12 cellular contexts compared by ENCODE assay signal in genomic region chr12:120447992-120448391, GRCh38. TPM values are rescaled to one million over a fixed set of nuclear protein-coding genes. Genes with fewer than 3 reads are reported as not detected.
A peak's percentile ranks its signal among the peaks of the same experiment; 100 is the strongest.
DNase-seq lines count a peak whose midpoint lies in the region; ATAC-seq, FAIRE-seq and TF ChIP-seq lines count a peak whose summit lies in the region.
"Had no signal": no experiment of that assay in that cellular context is flagged by ENCODE, and none has a peak within 500 bp of the region (broad histone marks: within the 10 kb centered on the region; RNA-seq: fewer than 3 reads in every experiment).

No MANE protein-coding gene starts in this region.

- H3K4me3 ChIP-seq in CD8-positive, alpha-beta T cell (ENCODE audit: low read depth, low read length) = no peak overlapping the region
- peak overlapping the region; percentile 86 for H3K4me3 ChIP-seq in HFF-Myc (replicated peaks; ENCODE audit: low read depth, low read length)

- H3K36me3 Mint-ChIP-seq in CD8-positive, alpha-beta T cell = peaks cover 37% of the 10 kb centered on the region
- peaks cover 56% of the 10 kb centered on the region for H3K36me3 Mint-ChIP-seq in activated T-helper 2 cell treated with anti-CD3 and anti-CD28 coated beads, Interferon-gamma antibody, Interleukin-2, Interleukin-4, amounts not matched to agents 10 μg/mL and 5 μg/mL and 100 μg/mL, durations not matched to agents 14 hours and 24 hours and 36 hours (ENCODE audit: low read depth)
- peaks cover 23% of the 10 kb centered on the region for H3K36me3 Mint-ChIP-seq in nephron (ENCODE audit: low read depth)

- TF ChIP-seq POLR2A in H54 (IDR thresholded peaks at IDR 0.05; ENCODE audit: low read depth, low read length) = no peak

- POLR2A ChIA-PET in CD8-positive, alpha-beta T cell (lab: Charles Lee) = interaction anchor here (0.7 to 0.9 kb wide), 2 partner anchors 20 to 48 kb away, joined by 3 to 4 read pairs; partner anchors contain the start of gene DYNLL1

- H3K9me3 Mint-ChIP-seq in CD8-positive, alpha-beta T cell = no peaks in the 10 kb centered on the region
- H3K9me3 Mint-ChIP-seq in activated T-helper 2 cell treated with anti-CD3 and anti-CD28 coated beads, Interferon-gamma antibody, Interleukin-2, Interleukin-4, amounts not matched to agents 10 μg/mL and 5 μg/mL and 100 μg/mL, durations not matched to agents 14 hours and 24 hours and 36 hours = no peaks in the 10 kb centered on the region
- no peaks in the 10 kb centered on the region for H3K9me3 Mint-ChIP-seq in nephron

- H3K4me1 Mint-ChIP-seq in CD8-positive, alpha-beta T cell (ENCODE audit: low read depth) = peaks cover 32% of the 10 kb centered on the region
- H3K4me1 Mint-ChIP-seq in activated T-helper 2 cell treated with anti-CD3 and anti-CD28 coated beads, Interferon-gamma antibody, Interleukin-2, Interleukin-4, amounts not matched to agents 10 μg/mL and 5 μg/mL and 100 μg/mL, durations not matched to agents 14 hours and 24 hours and 36 hours (ENCODE audit: low read depth) = peaks cover 17% of the 10 kb centered on the region
- peaks cover 19% of the 10 kb centered on the region for H3K4me1 Mint-ChIP-seq in nephron

- peaks cover 21% of the 10 kb centered on the region for H3K4me1 ChIP-seq in CD8-positive, alpha-beta T cell (ENCODE audit: insufficient read depth, low read length)

- no peak for DNase-seq in CD8-positive, alpha-beta T cell
- DNase-seq in HFF-Myc (ENCODE audit: extremely low read depth, low read depth) = no peak
- DNase-seq in activated T-helper 2 cell treated with anti-CD3 and anti-CD28 coated beads, Interferon-gamma antibody, Interleukin-2, Interleukin-4, amounts not matched to agents 10 μg/mL and 5 μg/mL and 100 μg/mL, durations not matched to agents 14 hours and 24 hours and 36 hours (ENCODE audit: low spot score) = no peak
- no peak for DNase-seq in NCI-H2196 treated with DMSO at 0.1 percent for 48 hours (lab: John Stamatoyannopoulos, UW; ENCODE audit: unreplicated experiment)
- no peak for DNase-seq in H54 (ENCODE audit: insufficient read length, low spot score)
- DNase-seq in AG08396 (ENCODE audit: low spot score) = no peak
- DNase-seq: DMS 273 treated with DMSO at 0.1 percent for 48 hours; NCI-H187; NCI-H748 treated with DMSO at 0.1 percent for 48 hours; stimulated activated CD4-positive, alpha-beta T cell treated with anti-CD3 and anti-CD28 coated beads, Interleukin-4, amount 100 ng/mL, for 1 hour had no signal

- CTCF ChIA-PET in CD8-positive, alpha-beta T cell (lab: Charles Lee) = interaction anchor here (0.6 to 2.3 kb wide), 3 partner anchors 9 to 146 kb away, joined by 3 to 8 read pairs (median 3); partner anchors contain the start of genes COX6A1 and SIRT4

- no peak for FAIRE-seq in H54 (lab: Jason Lieb, UNC)

- peak overlapping the region; percentile 97 for H3K4me3 Mint-ChIP-seq in CD8-positive, alpha-beta T cell
- peak overlapping the region; percentile 98 for H3K4me3 Mint-ChIP-seq in activated T-helper 2 cell treated with anti-CD3 and anti-CD28 coated beads, Interferon-gamma antibody, Interleukin-2, Interleukin-4, amounts not matched to agents 10 μg/mL and 5 μg/mL and 100 μg/mL, durations not matched to agents 14 hours and 24 hours and 36 hours (ENCODE audit: low read depth)
- peak overlapping the region; percentile 95 to 99 (median 97) for H3K4me3 Mint-ChIP-seq in nephron

- no peaks in the 10 kb centered on the region for H3K27me3 ChIP-seq in CD8-positive, alpha-beta T cell (ENCODE audit: insufficient read depth, low read length)
- H3K27me3 ChIP-seq: body of pancreas had no signal

- H3K9me3 ChIP-seq in CD8-positive, alpha-beta T cell (ENCODE audit: low read length) = no peaks in the 10 kb centered on the region
- H3K9me3 ChIP-seq: body of pancreas had no signal

- no peak for TF ChIP-seq CTCF in CD8-positive, alpha-beta T cell (IDR thresholded peaks at IDR 0.05)
- TF ChIP-seq CTCF in HFF-Myc (IDR thresholded peaks at IDR 0.05; ENCODE audit: low read depth, low read length, missing control alignments) (no peak), nephron (IDR thresholded peaks at IDR 0.05; ENCODE audit: unreplicated experiment in 3 of 3) (no peak)

- intact Hi-C loops in CD8-positive, alpha-beta T cell (cut with DNase I, micrococcal nuclease) = loop anchor here (2.0 kb wide), 3 partner anchors 21 to 81 kb away; partner anchors contain the start of genes COQ5 (in 1 of the 2), DYNLL1 (in 1 of the 2) and SRSF9 (in 1 of the 2)
- intact Hi-C loops in activated T-helper 2 cell treated with anti-CD3 and anti-CD28 coated beads, Interferon-gamma antibody, Interleukin-2, Interleukin-4, amounts not matched to agents 10 μg/mL and 5 μg/mL and 100 μg/mL, durations not matched to agents 14 hours and 24 hours and 36 hours (cut with micrococcal nuclease) = loop anchor here (5.0 kb wide), 1 partner anchor 49 kb away; the partner anchor contains the start of gene DYNLL1

- no peak overlapping the region for H3K27ac ChIP-seq in CD8-positive, alpha-beta T cell (ENCODE audit: low read depth, low read length)

- ATAC-seq in CD8-positive, alpha-beta T cell = no peak
- ATAC-seq: body of pancreas had no signal

- no peaks in the 10 kb centered on the region for H3K27me3 Mint-ChIP-seq in CD8-positive, alpha-beta T cell (ENCODE audit: low read depth)
- peaks cover 1% of the 10 kb centered on the region for H3K27me3 Mint-ChIP-seq in activated T-helper 2 cell treated with anti-CD3 and anti-CD28 coated beads, Interferon-gamma antibody, Interleukin-2, Interleukin-4, amounts not matched to agents 10 μg/mL and 5 μg/mL and 100 μg/mL, durations not matched to agents 14 hours and 24 hours and 36 hours (ENCODE audit: low read depth)
- no peaks in the 10 kb centered on the region for H3K27me3 Mint-ChIP-seq in nephron (ENCODE audit: low read depth)

- H3K27ac Mint-ChIP-seq in CD8-positive, alpha-beta T cell = peak overlapping the region; percentile 98
- peak overlapping the region; percentile 98 for H3K27ac Mint-ChIP-seq in activated T-helper 2 cell treated with anti-CD3 and anti-CD28 coated beads, Interferon-gamma antibody, Interleukin-2, Interleukin-4, amounts not matched to agents 10 μg/mL and 5 μg/mL and 100 μg/mL, durations not matched to agents 14 hours and 24 hours and 36 hours
- H3K27ac Mint-ChIP-seq in nephron = peak overlapping the region in 1 of 3 experiments; percentile 95

- peaks cover 20% of the 10 kb centered on the region for H3K36me3 ChIP-seq in CD8-positive, alpha-beta T cell (ENCODE audit: insufficient read depth, low read length)

RNA-seq across cellular contexts. Expression of gene GATC, which starts 1.7 kb away (rescaled TPM):
- total RNA-seq in CD8-positive, alpha-beta T cell = 10 to 100 TPM; 16.6 to 17.3 TPM
- 30.4 and 38.0 TPM in 2 replicates for total RNA-seq in activated T-helper 2 cell treated with anti-CD3 and anti-CD28 coated beads, Interferon-gamma antibody, Interleukin-2, Interleukin-4, amounts not matched to agents 10 μg/mL and 5 μg/mL and 100 μg/mL, durations not matched to agents 14 hours and 24 hours and 36 hours

RNA-seq across cellular contexts. Expression of gene TRIAP1, which starts 1.8 kb away (rescaled TPM):
- 10 to 100 TPM; 35.8 to 36.0 TPM for total RNA-seq in CD8-positive, alpha-beta T cell
- total RNA-seq in activated T-helper 2 cell treated with anti-CD3 and anti-CD28 coated beads, Interferon-gamma antibody, Interleukin-2, Interleukin-4, amounts not matched to agents 10 μg/mL and 5 μg/mL and 100 μg/mL, durations not matched to agents 14 hours and 24 hours and 36 hours = 36.8 TPM in 2 replicates

RNA-seq across cellular contexts. Expression of gene COX6A1, which starts 10.1 kb away (rescaled TPM):
- 100 to 1,000 TPM; 118 to 124 TPM for total RNA-seq in CD8-positive, alpha-beta T cell
- total RNA-seq in activated T-helper 2 cell treated with anti-CD3 and anti-CD28 coated beads, Interferon-gamma antibody, Interleukin-2, Interleukin-4, amounts not matched to agents 10 μg/mL and 5 μg/mL and 100 μg/mL, durations not matched to agents 14 hours and 24 hours and 36 hours = 328 and 333 TPM in 2 replicates

RNA-seq across cellular contexts. Expression of gene SRSF9, which starts 21.6 kb away (rescaled TPM):
- 100 to 1,000 TPM; 137 to 139 TPM for total RNA-seq in CD8-positive, alpha-beta T cell
- 248 and 251 TPM in 2 replicates for total RNA-seq in activated T-helper 2 cell treated with anti-CD3 and anti-CD28 coated beads, Interferon-gamma antibody, Interleukin-2, Interleukin-4, amounts not matched to agents 10 μg/mL and 5 μg/mL and 100 μg/mL, durations not matched to agents 14 hours and 24 hours and 36 hours

RNA-seq across cellular contexts. Expression of gene DYNLL1, which starts 47.9 kb away (rescaled TPM):
- 10 to 100 TPM; 25.9 to 26.1 TPM for total RNA-seq in CD8-positive, alpha-beta T cell
- 323 and 329 TPM in 2 replicates for total RNA-seq in activated T-helper 2 cell treated with anti-CD3 and anti-CD28 coated beads, Interferon-gamma antibody, Interleukin-2, Interleukin-4, amounts not matched to agents 10 μg/mL and 5 μg/mL and 100 μg/mL, durations not matched to agents 14 hours and 24 hours and 36 hours
